In the genomic region with DNA sequence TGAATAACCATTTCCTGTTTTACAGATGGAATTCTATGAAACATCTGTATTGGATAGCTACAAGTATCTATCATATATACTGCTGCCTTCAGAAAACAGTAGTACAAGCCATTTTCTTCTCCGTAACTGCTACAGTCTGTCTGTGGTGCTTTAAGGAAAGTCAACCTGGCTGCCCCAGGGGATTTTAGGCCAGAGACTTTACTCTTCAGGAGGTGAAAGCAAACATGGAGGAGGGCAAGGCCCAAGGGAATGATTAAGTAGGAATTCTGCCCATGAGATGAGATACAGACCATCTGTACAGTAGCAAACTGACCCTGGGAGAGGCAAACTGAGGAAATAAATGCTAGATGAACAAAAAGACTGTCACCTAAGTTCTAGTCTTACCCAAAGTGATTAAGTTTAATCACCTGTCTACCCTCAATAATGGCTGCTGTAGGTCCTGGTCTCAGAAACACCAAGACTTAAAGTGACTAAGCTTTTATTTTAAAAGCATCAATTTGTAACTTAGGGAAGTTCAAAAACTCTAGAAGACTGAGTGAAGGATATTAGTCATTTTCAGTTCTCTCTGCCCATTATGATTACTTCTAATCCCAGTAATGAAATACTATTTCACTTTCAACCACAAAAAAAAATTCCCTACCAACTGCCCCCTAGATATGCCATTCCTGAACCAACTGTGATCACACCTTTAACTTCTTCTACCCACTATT, we compare ENCODE assay signal across 8 cellular contexts. TPM values are rescaled to one million over a fixed set of nuclear protein-coding genes. Genes with fewer than 3 reads are reported as not detected.
DNase-seq lines count a peak whose midpoint lies in the region; ATAC-seq and TF ChIP-seq lines count a peak whose summit lies in the region.

No MANE protein-coding gene starts in this region.

- intact Hi-C loops in activated CD4-positive, alpha-beta T cell treated with anti-CD3 and anti-CD28 coated beads for 36 hours (cut with DNase I, micrococcal nuclease), result no loop called here

- H3K27me3 Mint-ChIP-seq in activated CD4-positive, alpha-beta T cell treated with anti-CD3 and anti-CD28 coated beads for 36 hours, result no peaks in the 10 kb centered on the region

- no peaks in the 10 kb centered on the region for H3K9me2 ChIP-seq in SU-DHL-6 (replicated peaks; ENCODE audit: insufficient read depth, low read length)

- CTCF ChIA-PET in activated CD4-positive, alpha-beta T cell treated with anti-CD3 and anti-CD28 coated beads for 36 hours (lab: Charles Lee), result interaction anchor here (1.3 to 3.5 kb wide), 4 partner anchors 8 to 61 kb away, joined by 4 to 13 read pairs (median 6); no protein-coding TSS in a partner anchor

- H3K9ac ChIP-seq in SU-DHL-6 (ENCODE audit: low read length), result peak overlapping the region; percentile 48

- H3K4me2 ChIP-seq in SU-DHL-6 (ENCODE audit: low read depth, low read length, poor library complexity, severe bottlenecking), result peak overlapping the region; percentile 96

- peak overlapping the region; percentile 88 for H3K27ac Mint-ChIP-seq in activated CD4-positive, alpha-beta T cell treated with anti-CD3 and anti-CD28 coated beads for 36 hours

- POLR2A ChIA-PET in activated CD4-positive, alpha-beta T cell treated with anti-CD3 and anti-CD28 coated beads for 36 hours (lab: Charles Lee), result no interaction called here

- H3K36me3 ChIP-seq in SU-DHL-6 (ENCODE audit: low read length), result peaks cover 6% of the 10 kb centered on the region; the same call in 1 of the 2 replicates

- H3K27me3 ChIP-seq in SU-DHL-6 (ENCODE audit: low read length), result no peaks in the 10 kb centered on the region

- peaks cover 58% of the 10 kb centered on the region for H3K4me1 Mint-ChIP-seq in activated CD4-positive, alpha-beta T cell treated with anti-CD3 and anti-CD28 coated beads for 36 hours

- peak; percentile 88 for ATAC-seq in activated CD4-positive, alpha-beta T cell treated with anti-CD3 and anti-CD28 coated beads for 36 hours
- peak; percentile 85 for ATAC-seq in HG02759 (IDR thresholded peaks at IDR 0.05; ENCODE audit: unreplicated experiment)

- H3F3A ChIP-seq in SU-DHL-6 (ENCODE audit: insufficient read depth), result peaks cover 35% of the 10 kb centered on the region

- DNase-seq in activated CD4-positive, alpha-beta T cell treated with anti-CD3 and anti-CD28 coated beads for 36 hours, result no peak
- DNase-seq in activated CD4-positive, alpha-beta T cell treated with anti-CD3 and anti-CD28 coated beads for 1 hour, result no peak
- DNase-seq in renal cortical epithelial cell (ENCODE audit: low read depth) (peak; percentile 41), NCI-H526 (lab: John Stamatoyannopoulos, UW) (no peak), putamen (ENCODE audit: low spot score) (no peak), NCI-H128 (lab: John Stamatoyannopoulos, UW; ENCODE audit: unreplicated experiment) (no peak)

- peak overlapping the region; percentile 15 for H3K4me3 ChIP-seq in SU-DHL-6 (ENCODE audit: insufficient read depth, low read length, poor library complexity, severe bottlenecking)

- H3K79me2 ChIP-seq in SU-DHL-6 (ENCODE audit: insufficient read depth, low read length), result peaks cover 99% of the 10 kb centered on the region

- H3K4me3 Mint-ChIP-seq in activated CD4-positive, alpha-beta T cell treated with anti-CD3 and anti-CD28 coated beads for 36 hours, result peak overlapping the region; percentile 34

- H2AFZ ChIP-seq in SU-DHL-6 (ENCODE audit: low read depth, low read length, severe bottlenecking), result no peak overlapping the region

- H3K36me3 Mint-ChIP-seq in activated CD4-positive, alpha-beta T cell treated with anti-CD3 and anti-CD28 coated beads for 36 hours (ENCODE audit: low read depth), result peaks cover 10% of the 10 kb centered on the region

- H3K9me3 ChIP-seq in SU-DHL-6 (ENCODE audit: insufficient read depth, low read length), result no peaks in the 10 kb centered on the region

- TF ChIP-seq CTCF in SU-DHL-6 (IDR thresholded peaks at IDR 0.05; ENCODE audit: insufficient read depth, low read length, poor library complexity, severe bottlenecking), result no peak

- no peaks in the 10 kb centered on the region for H3K9me3 Mint-ChIP-seq in activated CD4-positive, alpha-beta T cell treated with anti-CD3 and anti-CD28 coated beads for 36 hours (ENCODE audit: low read depth)

- peaks cover 22% of the 10 kb centered on the region for H4K20me1 ChIP-seq in SU-DHL-6 (ENCODE audit: low read depth, low read length)

- H3K27ac ChIP-seq in SU-DHL-6 (ENCODE audit: low read depth, low read length), result peak overlapping the region; percentile 70

RNA-seq across cellular contexts. Expression of gene MBD2, which starts 14.8 kb away (rescaled TPM):
- total RNA-seq in activated CD4-positive, alpha-beta T cell treated with anti-CD3 and anti-CD28 coated beads for 36 hours, result 100 to 1,000 TPM; 134 to 143 TPM
- total RNA-seq in renal cortical epithelial cell, result 33.5 and 38.4 TPM in 2 replicates

RNA-seq across cellular contexts. Expression of gene POLI, which starts 59.7 kb away (rescaled TPM):
- total RNA-seq in activated CD4-positive, alpha-beta T cell treated with anti-CD3 and anti-CD28 coated beads for 36 hours, result 10 to 100 TPM; 18.7 to 23.9 TPM
- 16.5 and 41.1 TPM in 2 replicates for total RNA-seq in renal cortical epithelial cell
